In genomic region chr6:105981002-105981887, GRCh38 we compare ENCODE assay signal across 9 cellular contexts.
A peak's percentile ranks its signal among the peaks of the same experiment; 100 is the strongest.
DNase-seq lines count a peak whose midpoint lies in the region; ATAC-seq and TF ChIP-seq lines count a peak whose summit lies in the region.
"Had no signal": no experiment of that assay in that cellular context is flagged by ENCODE, and none has a peak within 500 bp of the region (broad histone marks: within the 10 kb centered on the region; RNA-seq: fewer than 3 reads in every experiment).

No MANE protein-coding gene starts in this region.

- H3K27me3 ChIP-seq in esophagus squamous epithelium = peaks cover 0 to 50% (median 0%) of the 10 kb centered on the region in 4 donors

- CTCF ChIA-PET in activated CD4-positive, alpha-beta memory T cell treated with anti-CD3 and anti-CD28 coated beads for 36 hours (lab: Charles Lee) = interaction anchor here (0.6 to 3.9 kb wide), 10 partner anchors 12 to 550 kb away, joined by 3 to 23 read pairs (median 4); no protein-coding TSS in a partner anchor

- peaks cover 32% of the 10 kb centered on the region for H3K27me3 Mint-ChIP-seq in activated CD4-positive, alpha-beta memory T cell treated with anti-CD3 and anti-CD28 coated beads for 36 hours

- no peaks in the 10 kb centered on the region for H3K36me3 ChIP-seq in esophagus squamous epithelium

- H3K9me3 ChIP-seq in esophagus squamous epithelium = no peaks in the 10 kb centered on the region

- H3K36me3 Mint-ChIP-seq in activated CD4-positive, alpha-beta memory T cell treated with anti-CD3 and anti-CD28 coated beads for 36 hours = no peaks in the 10 kb centered on the region

- H3K4me1 Mint-ChIP-seq in activated CD4-positive, alpha-beta memory T cell treated with anti-CD3 and anti-CD28 coated beads for 36 hours (ENCODE audit: low read depth) = peaks cover 53% of the 10 kb centered on the region

- H3K9me3 Mint-ChIP-seq in activated CD4-positive, alpha-beta memory T cell treated with anti-CD3 and anti-CD28 coated beads for 36 hours = no peaks in the 10 kb centered on the region

- H3K4me3 ChIP-seq in esophagus squamous epithelium = peak overlapping the region; percentile 28 to 61 (median 40)
- H3K4me3 ChIP-seq in skeletal muscle cell (ENCODE audit: low read depth, low read length) = peak overlapping the region; percentile 41

- H3K27ac Mint-ChIP-seq in activated CD4-positive, alpha-beta memory T cell treated with anti-CD3 and anti-CD28 coated beads for 36 hours = peak overlapping the region; percentile 93

- WGBS in esophagus squamous epithelium, 2 donors = 22 to 36% methylated on average over 29 to 42 of the region's 62 CpGs

- no peak for TF ChIP-seq CTCF in esophagus squamous epithelium (IDR thresholded peaks at IDR 0.05)

- intact Hi-C loops in activated CD4-positive, alpha-beta memory T cell treated with anti-CD3 and anti-CD28 coated beads for 36 hours (cut with micrococcal nuclease) = loop anchor here (1.0 to 5.0 kb wide), 7 partner anchors 81 to 499 kb away; no protein-coding TSS in a partner anchor
- intact Hi-C loops in esophagus squamous epithelium (cut with DNase I) = loop anchor here (10.0 kb wide), 1 partner anchor 236 kb away; no protein-coding TSS in a partner anchor

- peak; percentile 60 for DNase-seq in activated CD4-positive, alpha-beta memory T cell treated with anti-CD3 and anti-CD28 coated beads for 36 hours
- DNase-seq in esophagus squamous epithelium (lab: John Stamatoyannopoulos, UW) (no peak), skeletal muscle cell (ENCODE audit: low read depth) (no peak), amygdala (lab: John Stamatoyannopoulos, UW) (no peak), mesenteric fat pad (ENCODE audit: low spot score) (no peak), anterior cingulate cortex (lab: John Stamatoyannopoulos, UW) (no peak)

- peak in 1 of 4 donors; percentile 15 for TF ChIP-seq POLR2A in esophagus squamous epithelium (IDR thresholded peaks at IDR 0.05)

- POLR2A ChIA-PET in activated CD4-positive, alpha-beta memory T cell treated with anti-CD3 and anti-CD28 coated beads for 36 hours (lab: Charles Lee) = interaction anchor here (0.6 to 5.2 kb wide), 7 partner anchors 12 to 133 kb away, joined by 3 to 59 read pairs (median 10); partner anchors contain the start of gene PRDM1

- ATAC-seq in GM18909 (IDR thresholded peaks at IDR 0.05; ENCODE audit: poor library complexity, unreplicated experiment) (peak; percentile 62), HG02852 (IDR thresholded peaks at IDR 0.05; ENCODE audit: unreplicated experiment) (no peak)
- ATAC-seq: HCT116 had no signal

- no peak overlapping the region for H3K27ac ChIP-seq in esophagus squamous epithelium

- H3K4me3 Mint-ChIP-seq in activated CD4-positive, alpha-beta memory T cell treated with anti-CD3 and anti-CD28 coated beads for 36 hours = peak overlapping the region; percentile 78

- H3K4me1 ChIP-seq in esophagus squamous epithelium = peaks cover 0 to 21% (median 11%) of the 10 kb centered on the region in 3 donors
